In the genomic region with DNA sequence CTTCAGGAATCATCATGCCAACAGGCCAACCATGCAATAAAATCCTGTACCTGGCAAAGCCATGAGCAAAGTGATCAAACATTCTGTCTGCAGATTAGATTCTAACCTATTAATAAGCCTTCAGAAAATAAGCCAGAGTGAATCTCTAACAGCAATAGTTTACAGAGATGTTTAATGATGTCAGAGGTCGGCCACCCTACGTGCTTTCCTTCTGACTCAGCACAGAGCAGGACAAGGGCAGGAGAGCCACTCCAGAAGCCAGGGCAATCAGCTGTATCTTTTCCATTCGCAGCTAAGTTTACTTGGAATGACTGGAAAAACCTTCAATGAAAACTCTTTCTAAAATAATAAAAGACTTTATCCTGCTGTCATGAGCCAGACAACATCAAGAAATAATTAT, we compare ENCODE assay signal across 12 cellular contexts. TPM values are rescaled to one million over a fixed set of nuclear protein-coding genes. Genes with fewer than 3 reads are reported as not detected.
DNase-seq lines count a peak whose midpoint lies in the region; TF ChIP-seq lines count a peak whose summit lies in the region.
"Had no signal": no experiment of that assay in that cellular context is flagged by ENCODE, and none has a peak within 500 bp of the region (broad histone marks: within the 10 kb centered on the region; RNA-seq: fewer than 3 reads in every experiment).

No MANE protein-coding gene starts in this region.

- H3K4me1 ChIP-seq in mesodermal cell (ENCODE audit: control insufficient read depth, insufficient read depth, low read length, poor library complexity, severe bottlenecking): peaks cover 35% of the 10 kb centered on the region

- no peak overlapping the region for H3K4me3 Mint-ChIP-seq in immature natural killer cell
- H3K4me3 Mint-ChIP-seq: activated CD4-positive, alpha-beta T cell treated with anti-CD3 and anti-CD28 coated beads, Interleukin-2, amount 10 ng/mL, durations not matched to agents 24 days and 14 days had no signal

- H3K36me3 ChIP-seq in mesodermal cell (ENCODE audit: control insufficient read depth, insufficient read depth, low read length): no peaks in the 10 kb centered on the region

- no peaks in the 10 kb centered on the region for H3K9me3 ChIP-seq in mesodermal cell (ENCODE audit: control insufficient read depth, low read length)

- H3K4me3 ChIP-seq in epithelial cell of proximal tubule (ENCODE audit: low read depth, low read length): no peak overlapping the region
- H3K4me3 ChIP-seq in mesodermal cell (ENCODE audit: extremely low read depth, insufficient read depth, low read length, poor library complexity, severe bottlenecking): no peak overlapping the region

- H3K27ac Mint-ChIP-seq in immature natural killer cell: no peak overlapping the region
- H3K27ac Mint-ChIP-seq: activated CD4-positive, alpha-beta T cell treated with anti-CD3 and anti-CD28 coated beads, Interleukin-2, amount 10 ng/mL, durations not matched to agents 24 days and 14 days had no signal

- 36 to 54% methylated on average over 2 of the region's 3 CpGs for WGBS in mesodermal cell (ENCODE audit: insufficient coverage in 2 of 2), 2 experiments

- no peaks in the 10 kb centered on the region for H3K27me3 Mint-ChIP-seq in immature natural killer cell (ENCODE audit: low read depth in 3 of 3)

- H3K4me1 Mint-ChIP-seq in immature natural killer cell: no peaks in the 10 kb centered on the region
- H3K4me1 Mint-ChIP-seq: activated CD4-positive, alpha-beta T cell treated with anti-CD3 and anti-CD28 coated beads, Interleukin-2, amount 10 ng/mL, durations not matched to agents 24 days and 14 days had no signal

- H3K9me3 Mint-ChIP-seq in immature natural killer cell: peaks cover 0 to 2% (median 0%) of the 10 kb centered on the region in 6 donors
- H3K9me3 Mint-ChIP-seq: activated CD4-positive, alpha-beta T cell treated with anti-CD3 and anti-CD28 coated beads, Interleukin-2, amount 10 ng/mL, durations not matched to agents 24 days and 14 days had no signal

- DNase-seq in A172 (ENCODE audit: low spot score) (peak; percentile 84), LoVo (ENCODE audit: low spot score) (peak; percentile 34), epithelial cell of proximal tubule (ENCODE audit: low read depth) (peak; percentile 78), immature natural killer cell (no peak), HPDE6-E6E7 (ENCODE audit: extremely low spot score) (no peak), DMS79 (lab: John Stamatoyannopoulos, UW) (no peak), SKM-1 treated with dmso at 0.1 percent for 144 hours (lab: John Stamatoyannopoulos, UW; ENCODE audit: unreplicated experiment) (no peak)
- DNase-seq: activated CD4-positive, alpha-beta T cell treated with anti-CD3 and anti-CD28 coated beads, Interleukin-2, amount 10 ng/mL, durations not matched to agents 24 days and 14 days; amygdala; NCI-H1105 treated with DMSO at 0.1 percent for 48 hours; posterior cingulate gyrus had no signal

- H3K27ac ChIP-seq in mesodermal cell (ENCODE audit: low read depth, low read length, severe bottlenecking): peak overlapping the region; percentile 77

- no peak for TF ChIP-seq CTCF in epithelial cell of proximal tubule (conservative IDR thresholded peaks at IDR 0.05; ENCODE audit: low read depth, low read length)

- no peaks in the 10 kb centered on the region for H3K36me3 Mint-ChIP-seq in immature natural killer cell

RNA-seq across cellular contexts. Expression of a gene that starts 13.2 kb away (rescaled TPM):
- total RNA-seq in A172 (2014; rRNA removed; shearing (Covaris generic)): 24.4 and 26.9 TPM in 2 replicates
- 60.5 and 83.7 TPM in 2 replicates for total RNA-seq in epithelial cell of proximal tubule
- 29.2 TPM for polyA plus RNA-seq in mesodermal cell (2013, experiment 1 of 2)
- 21.6 TPM for polyA plus RNA-seq in mesodermal cell (2013, experiment 2 of 2)
- not detected for polyA plus RNA-seq in immature natural killer cell

Comparison
In these comparisons a context has a peak if more than half of its experiments do, and no peak if none do; other contexts are left out.
1. DNase-seq: peak in A172 (single experiment), LoVo (single experiment) and epithelial cell of proximal tubule (single experiment); none in immature natural killer cell (0 of 3), HPDE6-E6E7 (single experiment), DMS79 (single experiment) and SKM-1 treated with dmso at 0.1 percent for 144 hours (single experiment).